ENCODE assay signal across 30 cellular contexts in genomic region chr16:4904108-4904941, GRCh38. TPM values are rescaled to one million over a fixed set of nuclear protein-coding genes. Genes with fewer than 3 reads are reported as not detected.
"Had no signal": no experiment of that assay in that cellular context is flagged by ENCODE, and none has a peak within 500 bp of the region (broad histone marks: within the 10 kb centered on the region; RNA-seq: fewer than 3 reads in every experiment).

No MANE protein-coding gene starts in this region.

- FAIRE-seq: astrocyte, TTC549 had no signal

- H3K4me3 Mint-ChIP-seq: activated B cell treated with CpG ODN at 0.5 μM for 24 hours; activated CD4-positive, alpha-beta memory T cell treated with anti-CD3 and anti-CD28 coated beads, Interleukin-2, amount 10 ng/mL, durations not matched to agents 7 days and 5 days; activated CD4-positive, alpha-beta T cell treated with anti-CD3 and anti-CD28 coated beads, Interleukin-2, amount 10 ng/mL, durations not matched to agents 7 days and 5 days; activated T-cell treated with anti-CD3 and anti-CD28 coated beads, Interleukin-2, amount 50 U/mL, for 72 hours; brain; T-cell had no signal

- H3K4me3 ChIP-seq: SK-N-MC had no signal

- H3K27ac ChIP-seq: SK-N-MC had no signal

- H3K9me3 Mint-ChIP-seq: activated B cell treated with CpG ODN at 0.5 μM for 24 hours; activated CD4-positive, alpha-beta memory T cell treated with anti-CD3 and anti-CD28 coated beads, Interleukin-2, amount 10 ng/mL, durations not matched to agents 7 days and 5 days; activated CD4-positive, alpha-beta T cell treated with anti-CD3 and anti-CD28 coated beads, Interleukin-2, amount 10 ng/mL, durations not matched to agents 7 days and 5 days; activated naive CD4-positive, alpha-beta T cell treated with anti-CD3 and anti-CD28 coated beads, Interleukin-2, amount 50 U/mL, for 72 hours; activated T-cell treated with anti-CD3 and anti-CD28 coated beads, Interleukin-2, amount 50 U/mL, for 72 hours; brain; T-cell had no signal

- ATAC-seq: activated naive CD4-positive, alpha-beta T cell treated with anti-CD3 and anti-CD28 coated beads, Interleukin-2, amount 50 U/mL, for 72 hours; activated T-cell treated with anti-CD3 and anti-CD28 coated beads, Interleukin-2, amount 50 U/mL, for 72 hours; Right ventricle myocardium inferior; T-cell had no signal

- H3K36me3 Mint-ChIP-seq: activated naive CD4-positive, alpha-beta T cell treated with anti-CD3 and anti-CD28 coated beads, Interleukin-2, amount 50 U/mL, for 72 hours; brain; T-cell had no signal

- H3K27ac Mint-ChIP-seq: activated B cell treated with CpG ODN at 0.5 μM for 24 hours; activated CD4-positive, alpha-beta memory T cell treated with anti-CD3 and anti-CD28 coated beads, Interleukin-2, amount 10 ng/mL, durations not matched to agents 7 days and 5 days; activated CD4-positive, alpha-beta T cell treated with anti-CD3 and anti-CD28 coated beads, Interleukin-2, amount 10 ng/mL, durations not matched to agents 7 days and 5 days; activated naive CD4-positive, alpha-beta T cell treated with anti-CD3 and anti-CD28 coated beads, Interleukin-2, amount 50 U/mL, for 72 hours; activated T-cell treated with anti-CD3 and anti-CD28 coated beads, Interleukin-2, amount 50 U/mL, for 72 hours; brain; T-cell had no signal

- DNase-seq: activated B cell treated with CpG ODN at 0.5 μM for 24 hours; activated CD4-positive, alpha-beta memory T cell treated with anti-CD3 and anti-CD28 coated beads, Interleukin-2, amount 10 ng/mL, durations not matched to agents 7 days and 5 days; activated CD4-positive, alpha-beta T cell treated with anti-CD3 and anti-CD28 coated beads for 1 hour; activated CD4-positive, alpha-beta T cell treated with anti-CD3 and anti-CD28 coated beads, Interleukin-2, amount 10 ng/mL, durations not matched to agents 7 days and 5 days; activated T-cell treated with anti-CD3 and anti-CD28 coated beads for 4 hours; activated T-cell treated with anti-CD3 and anti-CD28 coated beads, Interleukin-2, amount 50 U/mL, for 72 hours; amygdala; IMR-90; KG1; NCI-H1048; NCI-H1417; NCI-H1694; NCI-H2029; NCI-H345; NCI-H510A; NCI-H526 treated with DMSO at 0.1 percent for 48 hours; NCI-H82; T-cell; T-helper 2 cell; T1000 had no signal

- H3K4me1 Mint-ChIP-seq: activated B cell treated with CpG ODN at 0.5 μM for 24 hours; activated CD4-positive, alpha-beta memory T cell treated with anti-CD3 and anti-CD28 coated beads, Interleukin-2, amount 10 ng/mL, durations not matched to agents 7 days and 5 days; activated CD4-positive, alpha-beta T cell treated with anti-CD3 and anti-CD28 coated beads, Interleukin-2, amount 10 ng/mL, durations not matched to agents 7 days and 5 days; brain; T-cell had no signal

RNA-seq across cellular contexts. Expression of gene PPL, which starts 32.6 kb away (rescaled TPM):
- total RNA-seq: activated CD4-positive, alpha-beta T cell treated with anti-CD3 and anti-CD28 coated beads, Interleukin-2, amount 10 ng/mL, durations not matched to agents 7 days and 5 days; activated CD8-positive, alpha-beta memory T cell treated with anti-CD3 and anti-CD28 coated beads for 36 hours; activated naive CD4-positive, alpha-beta T cell treated with anti-CD3 and anti-CD28 coated beads, Interleukin-2, amount 50 U/mL, for 72 hours; OCI-LY7 had no signal

RNA-seq across cellular contexts. Expression of gene SEC14L5, which starts 53.8 kb away (rescaled TPM):
- total RNA-seq: activated B cell treated with CpG ODN at 0.5 μM for 24 hours; activated CD4-positive, alpha-beta T cell treated with anti-CD3 and anti-CD28 coated beads, Interleukin-2, amount 10 ng/mL, durations not matched to agents 7 days and 5 days; activated CD8-positive, alpha-beta memory T cell treated with anti-CD3 and anti-CD28 coated beads for 36 hours; IMR-90; LHCN-M2; OCI-LY7; RPMI7951 had no signal
